28 cellular contexts compared by ENCODE assay signal in the genomic region with DNA sequence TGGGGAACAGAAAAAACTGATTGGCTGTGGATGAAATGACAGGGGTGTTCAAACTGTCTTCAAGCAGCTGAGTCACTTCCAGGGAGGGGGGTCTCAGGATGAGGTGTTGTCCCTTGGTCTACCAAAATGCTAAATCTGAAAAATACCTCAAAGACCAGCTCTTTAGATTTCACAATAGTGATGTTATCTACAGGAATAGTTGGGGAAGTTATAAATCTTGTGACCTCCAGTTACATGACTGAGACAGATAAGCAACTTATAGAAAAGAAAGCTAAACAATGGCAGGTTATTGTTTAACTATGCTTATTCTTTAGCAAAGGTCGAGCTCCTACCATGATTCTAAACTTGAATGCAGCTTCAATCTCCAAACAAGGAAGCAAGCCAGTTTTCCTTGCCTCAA.
"Had no signal": no experiment of that assay in that cellular context is flagged by ENCODE, and none has a peak within 500 bp of the region (broad histone marks: within the 10 kb centered on the region; RNA-seq: fewer than 3 reads in every experiment).

No MANE protein-coding gene starts in this region.

- H3K27ac Mint-ChIP-seq: mesothelial cell of epicardium; naive B cell; natural killer cell treated with Interleukin-12 subunit alpha and Interleukin-12 subunit beta and Interleukin-15 and Interleukin-18, amount 100 ng/mL, for 72 hours; neural progenitor cell; stimulated activated naive CD8-positive, alpha-beta T cell treated with anti-CD3 and anti-CD28 coated beads, Interleukin-15, amount 100 ng/mL, for 72 hours had no signal

- H3K4me1 Mint-ChIP-seq: mesothelial cell of epicardium; naive B cell; neural progenitor cell; stimulated activated naive CD8-positive, alpha-beta T cell treated with anti-CD3 and anti-CD28 coated beads, Interleukin-15, amount 100 ng/mL, for 72 hours had no signal

- H3K4me3 Mint-ChIP-seq: mesothelial cell of epicardium; naive B cell; natural killer cell treated with Interleukin-12 subunit alpha and Interleukin-12 subunit beta and Interleukin-15 and Interleukin-18, amount 100 ng/mL, for 72 hours; neural progenitor cell; stimulated activated naive CD8-positive, alpha-beta T cell treated with anti-CD3 and anti-CD28 coated beads, Interleukin-15, amount 100 ng/mL, for 72 hours had no signal

- H3K4me1 ChIP-seq: gastroesophageal sphincter, heart left ventricle, left lung, neural progenitor cell, parathyroid adenoma, prostate gland, right atrium auricular region, suprapubic skin, transverse colon, vagina had no signal

- H3K36me3 ChIP-seq: gastroesophageal sphincter, heart left ventricle, left lung, neural progenitor cell, prostate gland, right atrium auricular region, suprapubic skin, transverse colon, vagina had no signal

- H3K9me3 Mint-ChIP-seq: neural progenitor cell had no signal

- H3K4me3 ChIP-seq: coronary artery, gastroesophageal sphincter, heart left ventricle, left lung, mucosa of descending colon, neural progenitor cell, prostate gland, right atrium auricular region, smooth muscle cell, suprapubic skin, transverse colon, vagina had no signal

- ATAC-seq: gastroesophageal sphincter; heart left ventricle; left cardiac atrium; left lung; mucosa of descending colon; natural killer cell treated with Interleukin-12 subunit alpha and Interleukin-12 subunit beta and Interleukin-15 and Interleukin-18, amount 100 ng/mL, for 72 hours; sciatic nerve; stimulated activated naive CD8-positive, alpha-beta T cell treated with anti-CD3 and anti-CD28 coated beads, Interleukin-15, amount 100 ng/mL, for 72 hours had no signal

- H3K27me3 Mint-ChIP-seq: naive B cell; natural killer cell treated with Interleukin-12 subunit alpha and Interleukin-12 subunit beta and Interleukin-15 and Interleukin-18, amount 100 ng/mL, for 72 hours; stimulated activated naive CD8-positive, alpha-beta T cell treated with anti-CD3 and anti-CD28 coated beads, Interleukin-15, amount 100 ng/mL, for 72 hours had no signal

- DNase-seq: dermis blood vessel endothelial cell; foreskin fibroblast; heart left ventricle; hippocampal formation; left cardiac atrium; left lung; mesenchymal stem cell; mucosa of descending colon; naive B cell; stimulated activated CD4-positive, alpha-beta T cell treated with anti-CD3 and anti-CD28 coated beads, Interleukin-12 subunit alpha, Interleukin-12 subunit beta, amount 100 ng/mL, for 4 hours; stimulated activated CD4-positive, alpha-beta T cell treated with anti-CD3 and anti-CD28 coated beads, Interleukin-1b, Interleukin-23, amount 100 ng/mL, for 48 hours; stimulated activated CD4-positive, alpha-beta T cell treated with anti-CD3 and anti-CD28 coated beads, Interleukin-4, amount 100 ng/mL, for 1 hour; stimulated activated CD8-positive, alpha-beta memory T cell treated with anti-CD3 and anti-CD28 coated beads, Interleukin-4, amount 100 ng/mL, for 48 hours; stimulated activated naive CD4-positive, alpha-beta T cell; stimulated activated naive CD8-positive, alpha-beta T cell treated with anti-CD3 and anti-CD28 coated beads, Interleukin-15, amount 100 ng/mL, for 72 hours; transverse colon had no signal

- H3K27me3 ChIP-seq: gastroesophageal sphincter, heart left ventricle, left lung, neural progenitor cell, right atrium auricular region, suprapubic skin, transverse colon, vagina had no signal

- H3K36me3 Mint-ChIP-seq: mesothelial cell of epicardium; natural killer cell treated with Interleukin-12 subunit alpha and Interleukin-12 subunit beta and Interleukin-15 and Interleukin-18, amount 100 ng/mL, for 72 hours; neural progenitor cell had no signal

- H3K9me3 ChIP-seq: gastroesophageal sphincter, heart left ventricle, mucosa of descending colon, prostate gland, right atrium auricular region, transverse colon, vagina had no signal
